Comparison of ENCODE assay signal across 1 cellular context in genomic region chr3:157109267-157110141, GRCh38.
TF ChIP-seq lines count a peak whose summit lies in the region.

No MANE protein-coding gene starts in this region.

TF ChIP-seq in K562, 482 proteins besides CTCF, POLR2A, EP300 and RAD21 (continued from another document and continues in another):
- TF ChIP-seq ZNF41 (CRISPR knock-in tag; conservative IDR thresholded peaks at IDR 0.05): no peak
- TF ChIP-seq FOSL1 (tag; conservative IDR thresholded peaks at IDR 0.05): peak; percentile 64; the same call in 1 of the 2 replicates
- TF ChIP-seq SETDB1 (IDR thresholded peaks at IDR 0.05; ENCODE audit: low read length): no peak
- no peak for TF ChIP-seq SFPQ (IDR thresholded peaks at IDR 0.05; ENCODE audit: low read depth, low read length)
- no peak for TF ChIP-seq ZNF398 (CRISPR knock-in tag; IDR thresholded peaks at IDR 0.05)
- TF ChIP-seq ARHGAP35 (IDR thresholded peaks at IDR 0.05; ENCODE audit: partially characterized antibody): no peak
- no peak for TF ChIP-seq ELF2 (CRISPR knock-in tag; IDR thresholded peaks at IDR 0.05)
- no peak for TF ChIP-seq IFI16 (CRISPR knock-in tag; IDR thresholded peaks at IDR 0.05)
- TF ChIP-seq ZNF280A (IDR thresholded peaks at IDR 0.05; ENCODE audit: low read depth, partially characterized antibody): no peak
- TF ChIP-seq POLR3G (IDR thresholded peaks at IDR 0.05; ENCODE audit: extremely low read depth, insufficient read length, insufficient replicate concordance): no peak
- peak; percentile 86 for TF ChIP-seq SOX6 (IDR thresholded peaks at IDR 0.05)
- TF ChIP-seq YBX1 (IDR thresholded peaks at IDR 0.05): no peak
- no peak for TF ChIP-seq ERF (CRISPR knock-in tag; IDR thresholded peaks at IDR 0.05)
- TF ChIP-seq TEAD1 (CRISPR knock-in tag; IDR thresholded peaks at IDR 0.05): 0 out of 4 replicates have a peak, but pooled peaks of 1 of the 2 experiments have one; percentile 22
- TF ChIP-seq RERE (CRISPR knock-in tag; IDR thresholded peaks at IDR 0.05; ENCODE audit: borderline replicate concordance): no peak
- TF ChIP-seq ETS2 (tag; IDR thresholded peaks at IDR 0.05; ENCODE audit: borderline replicate concordance, poor library complexity, severe bottlenecking): no peak
- TF ChIP-seq CREB1 (IDR thresholded peaks at IDR 0.05): peak; percentile 77
- peak; percentile 50; the same call in 1 of the 2 replicates for TF ChIP-seq CREB1 (CRISPR knock-in tag; IDR thresholded peaks at IDR 0.05)
- no peak for TF ChIP-seq BCL6 (CRISPR knock-in tag; IDR thresholded peaks at IDR 0.05)
- no peak for TF ChIP-seq FIP1L1 (IDR thresholded peaks at IDR 0.05; ENCODE audit: low read depth, low read length, poor library complexity, severe bottlenecking)
- TF ChIP-seq DEAF1 (CRISPR knock-in tag; IDR thresholded peaks at IDR 0.05): no peak
- TF ChIP-seq ZNF263 (CRISPR knock-in tag; IDR thresholded peaks at IDR 0.05; ENCODE audit: borderline replicate concordance): no peak
- no peak for TF ChIP-seq BCLAF1 (IDR thresholded peaks at IDR 0.05; ENCODE audit: borderline replicate concordance in 1 of 2, control insufficient read depth in 1 of 2, low read depth in 2 of 2, low read length in 1 of 2)
- TF ChIP-seq THAP7 (CRISPR knock-in tag; IDR thresholded peaks at IDR 0.05): no peak
- peak; percentile 81 for TF ChIP-seq JUN (IDR thresholded peaks at IDR 0.05; ENCODE audit: borderline replicate concordance, low read depth, low read length)
- TF ChIP-seq JUN (CRISPR knock-in tag; IDR thresholded peaks at IDR 0.05; ENCODE audit: borderline replicate concordance): no peak
- TF ChIP-seq ZC3H11A (IDR thresholded peaks at IDR 0.05; ENCODE audit: low read depth, low read length): no peak
- TF ChIP-seq CHD4 (IDR thresholded peaks at IDR 0.05; ENCODE audit: insufficient read depth, insufficient replicate concordance, low read depth, low read length, poor library complexity, severe bottlenecking): no peak
- peak in 1 of 2 experiments; percentile 62; a peak in 2 of 4 replicates for TF ChIP-seq HDAC1 (IDR thresholded peaks at IDR 0.05)
- TF ChIP-seq GABPB2 (CRISPR knock-in tag; conservative IDR thresholded peaks at IDR 0.05): no peak
- TF ChIP-seq MED1 (CRISPR knock-in tag; IDR thresholded peaks at IDR 0.05; ENCODE audit: borderline replicate concordance): no peak
- TF ChIP-seq CREB3 (tag; conservative IDR thresholded peaks at IDR 0.05; ENCODE audit: low read depth): peak; percentile 56; the same call in 1 of the 2 replicates
- TF ChIP-seq ZFP1 (CRISPR knock-in tag; IDR thresholded peaks at IDR 0.05): no peak
- TF ChIP-seq ZNF134 (CRISPR knock-in tag; conservative IDR thresholded peaks at IDR 0.05): no peak
- TF ChIP-seq ZNF764 (CRISPR knock-in tag; IDR thresholded peaks at IDR 0.05; ENCODE audit: low read depth): no peak
- TF ChIP-seq FUS (optimal IDR thresholded peaks at IDR 0.05; ENCODE audit: low read depth, low read length): no peak
- no peak for TF ChIP-seq MLLT1 (IDR thresholded peaks at IDR 0.05)
- 0 out of 2 replicates have a peak, but pooled peaks have one; percentile 46 for TF ChIP-seq ZNF395 (CRISPR knock-in tag; IDR thresholded peaks at IDR 0.05)
- TF ChIP-seq ETV1 (tag; conservative IDR thresholded peaks at IDR 0.05; ENCODE audit: low read depth): peak; percentile 68
- no peak for TF ChIP-seq KDM4B (IDR thresholded peaks at IDR 0.05; ENCODE audit: borderline replicate concordance in 2 of 2, low read depth in 1 of 2)
- TF ChIP-seq CEBPB (tag; IDR thresholded peaks at IDR 0.05): no peak
- TF ChIP-seq SIX5 (IDR thresholded peaks at IDR 0.05; ENCODE audit: borderline replicate concordance in 1 of 2, insufficient read depth in 1 of 2, low read depth in 1 of 2, low read length in 2 of 2): no peak
